ENCODE assay signal across 30 cellular contexts in genomic region chr4:4477391-4477790, GRCh38.
DNase-seq lines count a peak whose midpoint lies in the region; ATAC-seq and TF ChIP-seq lines count a peak whose summit lies in the region.
"Had no signal": no experiment of that assay in that cellular context is flagged by ENCODE, and none has a peak within 500 bp of the region (broad histone marks: within the 10 kb centered on the region; RNA-seq: fewer than 3 reads in every experiment).

No MANE protein-coding gene starts in this region.

- peak overlapping the region; percentile 65 for H3K4me3 Mint-ChIP-seq in Calu3 (ENCODE audit: low read depth, unreplicated experiment)
- H3K4me3 Mint-ChIP-seq: HFFc6; immature natural killer cell; mesothelial cell of epicardium; naive thymus-derived CD8-positive, alpha-beta T cell; T-helper 1 cell treated with Interleukin-12 subunit alpha and Interleukin-12 subunit beta and Interleukin-4 antibody, amounts not matched to agents 30 μg/mL and 1 μg/mL, for 36 hours had no signal

- H3K27ac ChIP-seq in PC-3 (ENCODE audit: low read length) = peak overlapping the region; percentile 50
- no peak overlapping the region for H3K27ac ChIP-seq in esophagus muscularis mucosa (replicated peaks in 1 of 4)
- H3K27ac ChIP-seq in osteoblast (ENCODE audit: low read depth, low read length) = peak overlapping the region; percentile 32
- no peak overlapping the region for H3K27ac ChIP-seq in aorta (ENCODE audit: low read depth in 1 of 2, low read length in 2 of 2)
- H3K27ac ChIP-seq: A549, skin epidermis, stomach, transverse colon had no signal

- peaks cover 22% of the 10 kb centered on the region for H3K4me1 ChIP-seq in PC-3 (ENCODE audit: insufficient read depth, low read length)
- H3K4me1 ChIP-seq in esophagus muscularis mucosa = peaks cover 0 to 41% (median 18%) of the 10 kb centered on the region in 4 donors
- peaks cover 39% of the 10 kb centered on the region for H3K4me1 ChIP-seq in osteoblast (ENCODE audit: insufficient read depth, low read length)
- H3K4me1 ChIP-seq in aorta (ENCODE audit: control insufficient read depth in 1 of 2, insufficient read depth in 2 of 2, low read length in 2 of 2) = no peaks in the 10 kb centered on the region

- peak overlapping the region; percentile 22; the same call in 1 of the 2 replicates for H3K9ac ChIP-seq in PC-3 (ENCODE audit: low read length)

- H4K20me1 ChIP-seq in PC-3 (ENCODE audit: low read length) = no peaks in the 10 kb centered on the region
- H4K20me1 ChIP-seq in osteoblast (ENCODE audit: insufficient read depth, low read length) = peaks cover 39% of the 10 kb centered on the region

- no peak for TF ChIP-seq CTCF in Calu3 (IDR thresholded peaks at IDR 0.05; ENCODE audit: unreplicated experiment)
- no peak for TF ChIP-seq CTCF in PC-3 (conservative IDR thresholded peaks at IDR 0.05; ENCODE audit: low read depth, low read length)
- no peak for TF ChIP-seq CTCF in esophagus muscularis mucosa (IDR thresholded peaks at IDR 0.05)
- TF ChIP-seq CTCF in osteoblast (IDR thresholded peaks at IDR 0.05; ENCODE audit: extremely low read depth, low read depth, low read length) = no peak
- TF ChIP-seq CTCF in GM10266 (IDR thresholded peaks at IDR 0.05; ENCODE audit: control insufficient read depth, insufficient read depth, low read depth, missing control alignments) = no peak

- CTCF ChIA-PET in Calu3 (lab: Charles Lee) (interaction anchor here (1.7 kb wide), 1 partner anchor 25 kb away, joined by 5 read pairs; no protein-coding TSS in a partner anchor), PC-3 (lab: Charles Lee) (interaction anchor here (0.7 kb wide), 1 partner anchor 359 kb away, joined by 6 read pairs; no protein-coding TSS in a partner anchor)

- intact Hi-C loops in Calu3 (cut with micrococcal nuclease; ENCODE audit: unreplicated experiment) (no loop called here), PC-3 (cut with micrococcal nuclease) (no loop called here), esophagus muscularis mucosa (cut with DNase I) (no loop called here), aorta (cut with DNase I) (no loop called here)

- peaks cover 59% of the 10 kb centered on the region for H3K4me1 Mint-ChIP-seq in Calu3 (ENCODE audit: low read depth, unreplicated experiment)

- no peaks in the 10 kb centered on the region for H3K9me3 Mint-ChIP-seq in Calu3 (ENCODE audit: low read depth, unreplicated experiment)
- H3K9me3 Mint-ChIP-seq: HFFc6; immature natural killer cell; mesothelial cell of epicardium; naive thymus-derived CD8-positive, alpha-beta T cell; T-helper 1 cell treated with Interleukin-12 subunit alpha and Interleukin-12 subunit beta and Interleukin-4 antibody, amounts not matched to agents 30 μg/mL and 1 μg/mL, for 36 hours had no signal

- H3F3A ChIP-seq in PC-3 (ENCODE audit: low read length, unreplicated experiment) = no peaks in the 10 kb centered on the region

- TF ChIP-seq EP300 in esophagus muscularis mucosa (IDR thresholded peaks at IDR 0.05) = no peak

- POLR2A ChIA-PET in PC-3 (lab: Charles Lee; ENCODE audit: unreplicated experiment) = no interaction called here

- H3K27me3 ChIP-seq in PC-3 (ENCODE audit: low read length) (no peaks in the 10 kb centered on the region), esophagus muscularis mucosa (no peaks in the 10 kb centered on the region), osteoblast (ENCODE audit: insufficient read depth, low read length) (no peaks in the 10 kb centered on the region), aorta (ENCODE audit: control insufficient read depth in 1 of 2, insufficient read depth in 2 of 2, low read length in 1 of 2) (no peaks in the 10 kb centered on the region)
- H3K27me3 ChIP-seq: BE2C, stomach, transverse colon had no signal

- H3K79me2 ChIP-seq in PC-3 (ENCODE audit: low read length) = peaks cover 46% of the 10 kb centered on the region
- H3K79me2 ChIP-seq in osteoblast (ENCODE audit: insufficient read depth, low read length) = peaks cover 53% of the 10 kb centered on the region

- peak overlapping the region; percentile 73 for H3K27ac Mint-ChIP-seq in Calu3 (ENCODE audit: unreplicated experiment)
- H3K27ac Mint-ChIP-seq: HFFc6; mesothelial cell of epicardium; naive thymus-derived CD8-positive, alpha-beta T cell; T-helper 1 cell treated with Interleukin-12 subunit alpha and Interleukin-12 subunit beta and Interleukin-4 antibody, amounts not matched to agents 30 μg/mL and 1 μg/mL, for 36 hours had no signal

- peak overlapping the region; percentile 46 for H2AFZ ChIP-seq in PC-3 (ENCODE audit: low read length)
- no peak overlapping the region for H2AFZ ChIP-seq in osteoblast (ENCODE audit: low read length)

- WGBS in esophagus muscularis mucosa = 70% methylated on average over 3 of the region's 3 CpGs
- 26 to 29% methylated on average over 3 of the region's 3 CpGs for WGBS in aorta, 2 donors

- no peak overlapping the region; the same call in 1 of the 2 replicates for H3K4me3 ChIP-seq in PC-3 (ENCODE audit: low read length)
- H3K4me3 ChIP-seq in esophagus muscularis mucosa = no peak overlapping the region
- H3K4me3 ChIP-seq in osteoblast (ENCODE audit: insufficient read depth, low read length) = no peak overlapping the region
- H3K4me3 ChIP-seq in aorta (ENCODE audit: low read length in 2 of 2) = no peak overlapping the region
- H3K4me3 ChIP-seq: A549, skin epidermis, stomach, transverse colon had no signal

- no peaks in the 10 kb centered on the region for H3K36me3 Mint-ChIP-seq in Calu3 (ENCODE audit: insufficient read depth, unreplicated experiment)
- H3K36me3 Mint-ChIP-seq: immature natural killer cell, mesothelial cell of epicardium had no signal

- TF ChIP-seq POLR2A in esophagus muscularis mucosa (IDR thresholded peaks at IDR 0.05; ENCODE audit: low read depth) = no peak

- H3K36me3 ChIP-seq in PC-3 (ENCODE audit: low read depth, low read length) = no peaks in the 10 kb centered on the region
- no peaks in the 10 kb centered on the region for H3K36me3 ChIP-seq in esophagus muscularis mucosa
- H3K36me3 ChIP-seq in osteoblast (ENCODE audit: insufficient read depth, low read length) = no peaks in the 10 kb centered on the region
- no peaks in the 10 kb centered on the region for H3K36me3 ChIP-seq in aorta (ENCODE audit: control insufficient read depth in 1 of 2, insufficient read depth in 2 of 2, low read length in 1 of 2)
- H3K36me3 ChIP-seq: BE2C, stomach, transverse colon had no signal

- H3K4me2 ChIP-seq in PC-3 (ENCODE audit: low read length) (peak overlapping the region; percentile 57), osteoblast (ENCODE audit: insufficient read depth, low read length) (peak overlapping the region; percentile 5)
- H3K4me2 ChIP-seq: A549 had no signal

- no peaks in the 10 kb centered on the region for H3K27me3 Mint-ChIP-seq in Calu3 (ENCODE audit: unreplicated experiment)
- H3K27me3 Mint-ChIP-seq: naive thymus-derived CD8-positive, alpha-beta T cell had no signal

- H3K9me2 ChIP-seq in PC-3 (replicated peaks; ENCODE audit: low read length) = no peaks in the 10 kb centered on the region

- H3K9me3 ChIP-seq in PC-3 (ENCODE audit: low read length) (no peaks in the 10 kb centered on the region), esophagus muscularis mucosa (no peaks in the 10 kb centered on the region), osteoblast (ENCODE audit: low read depth, low read length) (no peaks in the 10 kb centered on the region), aorta (ENCODE audit: control insufficient read depth, low read length) (no peaks in the 10 kb centered on the region)
- H3K9me3 ChIP-seq: A549, BE2C, stomach, transverse colon had no signal

- no peak; the same call in 1 of the 2 replicates for ATAC-seq in PC-3
- ATAC-seq in aorta (ENCODE audit: low FRiP score) = no peak
- ATAC-seq: A549; naive thymus-derived CD8-positive, alpha-beta T cell had no signal

- DNase-seq in Calu3 (no peak), PC-3 (no peak), esophagus muscularis mucosa (ENCODE audit: extremely low spot score) (peak; percentile 50), osteoblast (ENCODE audit: insufficient read length, low spot score, missing footprints) (peak; percentile 70), GM10266 (ENCODE audit: extremely low spot score) (no peak), germinal center (ENCODE audit: low spot score) (no peak), aorta (no peak), AG08395 (ENCODE audit: low spot score) (no peak)
- DNase-seq: activated CD4-positive, alpha-beta T cell treated with anti-CD3 and anti-CD28 coated beads for 4 hours; activated gamma-delta T cell treated with Interleukin-2 at 50 U/mL for 16 hours; activated T-cell treated with anti-CD3 and anti-CD28 coated beads, Interleukin-2, amount 50 U/mL, for 1 hour; BE2C; effector memory CD4-positive, alpha-beta T cell; HFFc6; hypothalamus; immature natural killer cell; KG1; MV-4-11; naive thymus-derived CD8-positive, alpha-beta T cell; NCI-H1436 treated with DMSO at 0.1 percent for 48 hours; NCI-H2107; NCI-H82; nucleus accumbens; stimulated activated CD4-positive, alpha-beta T cell treated with anti-CD3 and anti-CD28 coated beads, Interleukin-1b, Interleukin-23, amount 100 ng/mL, for 48 hours; stomach; transverse colon had no signal

- no TSS peak for BruUV-seq in Calu3 (replicated peaks; lab: Mats Ljungman, UMichigan)
- TSS peak; percentile 44 for BruUV-seq in PC-3 (replicated peaks; lab: Mats Ljungman, UMichigan)

Comparison
In these comparisons a context has a peak if more than half of its experiments do, and no peak if none do; other contexts are left out.
1. DNase-seq: peak in esophagus muscularis mucosa (single experiment) and osteoblast (single experiment); none in Calu3 (single experiment), PC-3 (single experiment), GM10266 (single experiment), germinal center (single experiment), aorta (0 of 2) and AG08395 (single experiment).
2. H3K27ac ChIP-seq: peak in PC-3 (single experiment) and osteoblast (single experiment); none in esophagus muscularis mucosa (0 of 4) and aorta (0 of 2).